Comparison of ENCODE assay signal across 14 cellular contexts in genomic region chr14:66944872-66945271, GRCh38.
DNase-seq lines count a peak whose midpoint lies in the region; ATAC-seq, FAIRE-seq and TF ChIP-seq lines count a peak whose summit lies in the region.
"Had no signal": no experiment of that assay in that cellular context is flagged by ENCODE, and none has a peak within 500 bp of the region (broad histone marks: within the 10 kb centered on the region; RNA-seq: fewer than 3 reads in every experiment).

No MANE protein-coding gene starts in this region.

- peaks cover 36% of the 10 kb centered on the region for H3K9me3 Mint-ChIP-seq in activated CD4-positive, alpha-beta T cell treated with anti-CD3 and anti-CD28 coated beads for 36 hours (ENCODE audit: low read depth)
- peaks cover 57% of the 10 kb centered on the region for H3K9me3 Mint-ChIP-seq in endodermal cell

- H3K36me3 Mint-ChIP-seq in activated CD4-positive, alpha-beta T cell treated with anti-CD3 and anti-CD28 coated beads for 36 hours (ENCODE audit: low read depth), result peaks cover 71% of the 10 kb centered on the region
- peaks cover 48% of the 10 kb centered on the region for H3K36me3 Mint-ChIP-seq in endodermal cell (ENCODE audit: low read depth)

- FAIRE-seq in frontal cortex (lab: Jason Lieb, UNC), result no peak
- FAIRE-seq: bronchial epithelial cell had no signal

- no peak overlapping the region for H3K18ac ChIP-seq in trophoblast cell (ENCODE audit: low read length)

- H3K79me1 ChIP-seq in trophoblast cell (ENCODE audit: low read length), result no peaks in the 10 kb centered on the region

- H2BK5ac ChIP-seq in trophoblast cell (ENCODE audit: low read depth, low read length, poor library complexity), result no peak overlapping the region

- no peaks in the 10 kb centered on the region for H3K4me1 ChIP-seq in endodermal cell (ENCODE audit: control insufficient read depth, insufficient read depth, low read length)
- no peaks in the 10 kb centered on the region for H3K4me1 ChIP-seq in trophoblast cell (ENCODE audit: control insufficient read depth in 1 of 2, insufficient read depth in 2 of 2, low read length in 2 of 2)
- H3K4me1 ChIP-seq: sigmoid colon had no signal

- ATAC-seq in activated CD4-positive, alpha-beta T cell treated with anti-CD3 and anti-CD28 coated beads for 36 hours, result no peak
- ATAC-seq in HG02852 (IDR thresholded peaks at IDR 0.05; ENCODE audit: unreplicated experiment), result no peak
- ATAC-seq: Panc1 had no signal

- H3K9ac ChIP-seq in endodermal cell (ENCODE audit: extremely low read depth, low read length, poor library complexity, severe bottlenecking), result no peak overlapping the region
- H3K9ac ChIP-seq in trophoblast cell (ENCODE audit: low read length), result no peak overlapping the region

- H2AK5ac ChIP-seq in trophoblast cell (ENCODE audit: low read length), result no peak overlapping the region

- H3K27me3 Mint-ChIP-seq in activated CD4-positive, alpha-beta T cell treated with anti-CD3 and anti-CD28 coated beads for 36 hours, result no peaks in the 10 kb centered on the region
- no peaks in the 10 kb centered on the region for H3K27me3 Mint-ChIP-seq in endodermal cell (ENCODE audit: insufficient read depth)

- no peak overlapping the region for H3K4ac ChIP-seq in trophoblast cell (ENCODE audit: low read depth, low read length)

- POLR2A ChIA-PET in activated CD4-positive, alpha-beta T cell treated with anti-CD3 and anti-CD28 coated beads for 36 hours (lab: Charles Lee), result no interaction called here

- no peak overlapping the region for H2AFZ ChIP-seq in trophoblast cell (ENCODE audit: insufficient read depth, low read length, poor library complexity)

- H3K9me3 ChIP-seq in endodermal cell (ENCODE audit: control insufficient read depth, low read length), result peaks cover 80% of the 10 kb centered on the region
- peaks cover 11% of the 10 kb centered on the region for H3K9me3 ChIP-seq in trophoblast cell (ENCODE audit: insufficient read depth, low read depth, low read length)

- H4K91ac ChIP-seq in trophoblast cell (ENCODE audit: low read depth, low read length), result no peak overlapping the region

- no peak overlapping the region for H3K27ac ChIP-seq in endodermal cell (ENCODE audit: low read depth, low read length)
- no peak overlapping the region for H3K27ac ChIP-seq in trophoblast cell (ENCODE audit: low read depth, low read length)
- H3K27ac ChIP-seq: sigmoid colon had no signal

- no peak overlapping the region for H2BK120ac ChIP-seq in trophoblast cell (ENCODE audit: insufficient read depth, low read length, poor library complexity)

- no peak overlapping the region for H3K14ac ChIP-seq in trophoblast cell (ENCODE audit: low read length)

- no peak overlapping the region for H4K8ac ChIP-seq in trophoblast cell (ENCODE audit: low read depth, low read length)

- H3K4me2 ChIP-seq in trophoblast cell (ENCODE audit: low read length), result no peak overlapping the region

- no peaks in the 10 kb centered on the region for H3K4me1 Mint-ChIP-seq in activated CD4-positive, alpha-beta T cell treated with anti-CD3 and anti-CD28 coated beads for 36 hours
- no peaks in the 10 kb centered on the region for H3K4me1 Mint-ChIP-seq in endodermal cell

- no peak overlapping the region for H3K27ac Mint-ChIP-seq in activated CD4-positive, alpha-beta T cell treated with anti-CD3 and anti-CD28 coated beads for 36 hours
- no peak overlapping the region for H3K27ac Mint-ChIP-seq in endodermal cell

- WGBS in endodermal cell (ENCODE audit: insufficient coverage in 1 of 2, insufficient read length in 1 of 2), 2 experiments, result 94 to 100% methylated on average over 3 to 5 of the region's 5 CpGs
- WGBS in trophoblast cell (ENCODE audit: extremely low coverage, insufficient coverage, insufficient read length), result no CpG with 5 or more reads among the region's 5 CpGs

- no peak overlapping the region for H3K4me3 Mint-ChIP-seq in activated CD4-positive, alpha-beta T cell treated with anti-CD3 and anti-CD28 coated beads for 36 hours
- H3K4me3 Mint-ChIP-seq in endodermal cell, result no peak overlapping the region

- CTCF ChIA-PET in activated CD4-positive, alpha-beta T cell treated with anti-CD3 and anti-CD28 coated beads for 36 hours (lab: Charles Lee), result interaction anchor here (0.6 kb wide), 1 partner anchor 117 kb away, joined by 4 read pairs; no protein-coding TSS in a partner anchor

- H3K4me3 ChIP-seq in endodermal cell (ENCODE audit: low read length) (peak overlapping the region; percentile 69), trophoblast cell (ENCODE audit: low read depth, low read length) (peak overlapping the region; percentile 18)
- H3K4me3 ChIP-seq: sigmoid colon had no signal

- H3K36me3 ChIP-seq in endodermal cell (ENCODE audit: control insufficient read depth, insufficient read depth, low read length) (peaks cover 37% of the 10 kb centered on the region), trophoblast cell (ENCODE audit: control insufficient read depth in 1 of 2, insufficient read depth in 2 of 2, low read length in 2 of 2) (peaks cover 2 to 4% of the 10 kb centered on the region in 2 experiments)

- no peaks in the 10 kb centered on the region for H3K79me2 ChIP-seq in trophoblast cell (ENCODE audit: control insufficient read depth, insufficient read depth, low read length, poor library complexity)

- no peak for TF ChIP-seq CTCF in endodermal cell (conservative IDR thresholded peaks at IDR 0.05)

- no peak overlapping the region for H4K12ac ChIP-seq in trophoblast cell (ENCODE audit: low read depth, low read length)

- no peaks in the 10 kb centered on the region for H3K27me3 ChIP-seq in endodermal cell (ENCODE audit: control insufficient read depth, insufficient read depth, low read length, poor library complexity, severe bottlenecking)
- H3K27me3 ChIP-seq in trophoblast cell (ENCODE audit: insufficient read depth, low read length), result no peaks in the 10 kb centered on the region
- H3K27me3 ChIP-seq: sigmoid colon had no signal

- H2BK12ac ChIP-seq in trophoblast cell (ENCODE audit: low read length), result no peak overlapping the region

- intact Hi-C loops in activated CD4-positive, alpha-beta T cell treated with anti-CD3 and anti-CD28 coated beads for 36 hours (cut with DNase I, micrococcal nuclease), result no loop called here

- no peak overlapping the region for H3K23ac ChIP-seq in trophoblast cell (ENCODE audit: low read length)

- peak; percentile 13 for DNase-seq in activated CD4-positive, alpha-beta T cell treated with anti-CD3 and anti-CD28 coated beads for 36 hours
- no peak for DNase-seq in activated CD4-positive, alpha-beta T cell treated with anti-CD3 and anti-CD28 coated beads for 1 hour
- DNase-seq in M059J (ENCODE audit: low read depth), result peak; percentile 30
- no peak for DNase-seq in endodermal cell
- peak in 1 of 2 donors; percentile 3 for DNase-seq in trophoblast cell
- no peak for DNase-seq in frontal cortex (ENCODE audit: low spot score in 2 of 2)
- DNase-seq in UCSD-AML1 (lab: John Stamatoyannopoulos, UW; ENCODE audit: unreplicated experiment), result no peak
- DNase-seq: HCEC 1CT, head of caudate nucleus, midbrain, sigmoid colon had no signal

Comparison
In these comparisons a context has a peak if more than half of its experiments do, and no peak if none do; other contexts are left out.
1. DNase-seq: peak in activated CD4-positive, alpha-beta T cell treated with anti-CD3 and anti-CD28 coated beads for 36 hours (single experiment) and M059J (single experiment); none in activated CD4-positive, alpha-beta T cell treated with anti-CD3 and anti-CD28 coated beads for 1 hour (single experiment), endodermal cell (single experiment), frontal cortex (0 of 2) and UCSD-AML1 (single experiment).